12 cellular contexts compared by ENCODE assay signal in the genomic region with DNA sequence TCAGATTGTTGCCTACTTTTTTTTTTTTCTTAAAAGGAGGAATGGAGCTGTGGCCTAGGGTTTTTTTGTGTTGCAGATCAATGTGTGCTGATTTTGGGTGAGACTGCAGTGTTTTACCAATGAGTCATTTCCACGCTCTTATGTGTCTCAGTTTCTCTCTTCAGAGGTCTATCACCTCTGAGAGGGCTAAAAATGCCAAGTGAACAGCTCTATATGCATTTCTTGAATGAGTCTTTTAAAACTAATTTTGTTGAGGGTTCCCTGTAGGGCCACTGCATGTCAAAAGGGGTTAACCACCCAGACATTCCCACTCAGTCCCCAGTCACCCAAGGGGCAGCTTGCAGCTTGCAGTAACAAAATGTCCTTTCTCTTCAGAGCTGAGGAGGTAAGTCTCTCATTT. TPM values are rescaled to one million over a fixed set of nuclear protein-coding genes. Genes with fewer than 3 reads are reported as not detected.
A peak's percentile ranks its signal among the peaks of the same experiment; 100 is the strongest.
DNase-seq lines count a peak whose midpoint lies in the region; ATAC-seq and TF ChIP-seq lines count a peak whose summit lies in the region.
"Had no signal": no experiment of that assay in that cellular context is flagged by ENCODE, and none has a peak within 500 bp of the region (broad histone marks: within the 10 kb centered on the region; RNA-seq: fewer than 3 reads in every experiment).

No MANE protein-coding gene starts in this region.

- peak; percentile 73 for ATAC-seq in GM19452 (IDR thresholded peaks at IDR 0.05; ENCODE audit: unreplicated experiment)
- ATAC-seq in HG03064 (IDR thresholded peaks at IDR 0.05; ENCODE audit: low read depth, unreplicated experiment): peak; percentile 76

- no peaks in the 10 kb centered on the region for H3K27me3 Mint-ChIP-seq in chondrocyte (ENCODE audit: low read depth)
- peaks cover 3% of the 10 kb centered on the region for H3K27me3 Mint-ChIP-seq in activated T-helper 2 cell treated with anti-CD3 and anti-CD28 coated beads, Interferon-gamma antibody, Interleukin-2, Interleukin-4, amounts not matched to agents 10 μg/mL and 5 μg/mL and 100 μg/mL, durations not matched to agents 14 hours and 24 hours and 36 hours (ENCODE audit: low read depth)
- H3K27me3 Mint-ChIP-seq: B cell; dendritic cell treated with granulocyte-macrophage colony-stimulating factor and Interleukin-4, amounts not matched to agents 40 ng/mL and 50 ng/mL, for 4 days had no signal

- H3K36me3 Mint-ChIP-seq in chondrocyte (ENCODE audit: low read depth): no peaks in the 10 kb centered on the region
- H3K36me3 Mint-ChIP-seq in activated T-helper 2 cell treated with anti-CD3 and anti-CD28 coated beads, Interferon-gamma antibody, Interleukin-2, Interleukin-4, amounts not matched to agents 10 μg/mL and 5 μg/mL and 100 μg/mL, durations not matched to agents 14 hours and 24 hours and 36 hours (ENCODE audit: low read depth): no peaks in the 10 kb centered on the region
- H3K36me3 Mint-ChIP-seq: neural progenitor cell had no signal

- DNase-seq in ELR (ENCODE audit: low read depth): peak; percentile 20
- no peak for DNase-seq in chondrocyte (ENCODE audit: low spot score)
- DNase-seq in OCI-M1 (lab: John Stamatoyannopoulos, UW): no peak
- no peak for DNase-seq in KG1 (lab: John Stamatoyannopoulos, UW)
- no peak for DNase-seq in NCI-H82 (lab: John Stamatoyannopoulos, UW)
- no peak for DNase-seq in activated T-helper 2 cell treated with anti-CD3 and anti-CD28 coated beads, Interferon-gamma antibody, Interleukin-2, Interleukin-4, amounts not matched to agents 10 μg/mL and 5 μg/mL and 100 μg/mL, durations not matched to agents 14 hours and 24 hours and 36 hours (ENCODE audit: low spot score)

- peaks cover 11% of the 10 kb centered on the region for H3K4me1 Mint-ChIP-seq in chondrocyte (ENCODE audit: low read depth)
- H3K4me1 Mint-ChIP-seq in activated T-helper 2 cell treated with anti-CD3 and anti-CD28 coated beads, Interferon-gamma antibody, Interleukin-2, Interleukin-4, amounts not matched to agents 10 μg/mL and 5 μg/mL and 100 μg/mL, durations not matched to agents 14 hours and 24 hours and 36 hours (ENCODE audit: low read depth): peaks cover 8% of the 10 kb centered on the region
- H3K4me1 Mint-ChIP-seq: B cell, neural progenitor cell had no signal

- no peaks in the 10 kb centered on the region for H3K9me3 Mint-ChIP-seq in chondrocyte (ENCODE audit: low read depth)
- H3K9me3 Mint-ChIP-seq in activated T-helper 2 cell treated with anti-CD3 and anti-CD28 coated beads, Interferon-gamma antibody, Interleukin-2, Interleukin-4, amounts not matched to agents 10 μg/mL and 5 μg/mL and 100 μg/mL, durations not matched to agents 14 hours and 24 hours and 36 hours: no peaks in the 10 kb centered on the region
- H3K9me3 Mint-ChIP-seq: neural progenitor cell had no signal

- H3K4me3 Mint-ChIP-seq in chondrocyte (ENCODE audit: unreplicated experiment): no peak overlapping the region
- no peak overlapping the region for H3K4me3 Mint-ChIP-seq in activated T-helper 2 cell treated with anti-CD3 and anti-CD28 coated beads, Interferon-gamma antibody, Interleukin-2, Interleukin-4, amounts not matched to agents 10 μg/mL and 5 μg/mL and 100 μg/mL, durations not matched to agents 14 hours and 24 hours and 36 hours (ENCODE audit: low read depth)
- H3K4me3 Mint-ChIP-seq: B cell; dendritic cell treated with granulocyte-macrophage colony-stimulating factor and Interleukin-4, amounts not matched to agents 40 ng/mL and 50 ng/mL, for 4 days; neural progenitor cell had no signal

- TF ChIP-seq CTCF in chondrocyte (IDR thresholded peaks at IDR 0.05): no peak

- intact Hi-C loops in activated T-helper 2 cell treated with anti-CD3 and anti-CD28 coated beads, Interferon-gamma antibody, Interleukin-2, Interleukin-4, amounts not matched to agents 10 μg/mL and 5 μg/mL and 100 μg/mL, durations not matched to agents 14 hours and 24 hours and 36 hours (cut with micrococcal nuclease): no loop called here

- H3K27ac Mint-ChIP-seq in chondrocyte (ENCODE audit: unreplicated experiment): peak overlapping the region; percentile 19
- H3K27ac Mint-ChIP-seq in activated T-helper 2 cell treated with anti-CD3 and anti-CD28 coated beads, Interferon-gamma antibody, Interleukin-2, Interleukin-4, amounts not matched to agents 10 μg/mL and 5 μg/mL and 100 μg/mL, durations not matched to agents 14 hours and 24 hours and 36 hours: no peak overlapping the region
- H3K27ac Mint-ChIP-seq: B cell; dendritic cell treated with granulocyte-macrophage colony-stimulating factor and Interleukin-4, amounts not matched to agents 40 ng/mL and 50 ng/mL, for 4 days; neural progenitor cell had no signal

RNA-seq across cellular contexts. Expression of a gene that starts 24.3 kb away (rescaled TPM):
- 0.44 to 0.97 TPM (median 0.65 TPM) in 3 replicates for total RNA-seq in chondrocyte
- total RNA-seq in activated T-helper 2 cell treated with anti-CD3 and anti-CD28 coated beads, Interferon-gamma antibody, Interleukin-2, Interleukin-4, amounts not matched to agents 10 μg/mL and 5 μg/mL and 100 μg/mL, durations not matched to agents 14 hours and 24 hours and 36 hours: not detected in 2 replicates

RNA-seq across cellular contexts. Expression of a gene that starts 32.2 kb away (rescaled TPM):
- not detected in 3 replicates for total RNA-seq in chondrocyte
- total RNA-seq in activated T-helper 2 cell treated with anti-CD3 and anti-CD28 coated beads, Interferon-gamma antibody, Interleukin-2, Interleukin-4, amounts not matched to agents 10 μg/mL and 5 μg/mL and 100 μg/mL, durations not matched to agents 14 hours and 24 hours and 36 hours: not detected in 2 replicates
- total RNA-seq: B cell, thoracic aorta had no signal

RNA-seq across cellular contexts. Expression of a gene that starts 36.5 kb away (rescaled TPM):
- 2.1 to 7.6 TPM (median 2.4 TPM) in 3 replicates for total RNA-seq in chondrocyte
- 1.2 and 2.2 TPM in 2 replicates for total RNA-seq in activated T-helper 2 cell treated with anti-CD3 and anti-CD28 coated beads, Interferon-gamma antibody, Interleukin-2, Interleukin-4, amounts not matched to agents 10 μg/mL and 5 μg/mL and 100 μg/mL, durations not matched to agents 14 hours and 24 hours and 36 hours
